Comparison of ENCODE assay signal across 21 cellular contexts in genomic region chr14:58414845-58415244, GRCh38. TPM values are rescaled to one million over a fixed set of nuclear protein-coding genes. Genes with fewer than 3 reads are reported as not detected.
A peak's percentile ranks its signal among the peaks of the same experiment; 100 is the strongest.
DNase-seq lines count a peak whose midpoint lies in the region; ATAC-seq, FAIRE-seq and TF ChIP-seq lines count a peak whose summit lies in the region.
"Had no signal": no experiment of that assay in that cellular context is flagged by ENCODE, and none has a peak within 500 bp of the region (broad histone marks: within the 10 kb centered on the region; RNA-seq: fewer than 3 reads in every experiment).

No MANE protein-coding gene starts in this region.

- intact Hi-C loops in K562 (cut with micrococcal nuclease): no loop called here

- H3K9me3 ChIP-seq in K562 (replicated peaks; ENCODE audit: control insufficient read depth, insufficient read depth, low read depth, low read length): no peaks in the 10 kb centered on the region; the same call in none of the 2 replicates
- H3K9me3 ChIP-seq: gastroesophageal sphincter, sigmoid colon, thoracic aorta had no signal

- TF ChIP-seq CTCF in K562 (IDR thresholded peaks at IDR 0.05 in 2 of 3, conservative IDR thresholded peaks at IDR 0.05 in 1 of 3; ENCODE audit: insufficient read depth in 2 of 3, low read depth in 1 of 3, low read length in 3 of 3): no peak

- no peak overlapping the region for H2AFZ ChIP-seq in K562 (ENCODE audit: low read depth, low read length)

- no peaks in the 10 kb centered on the region for H4K20me1 ChIP-seq in K562 (replicated peaks; ENCODE audit: control insufficient read depth, insufficient read depth, low read length)

- POLR2A ChIA-PET in K562 (lab: Yijun Ruan, JAX): no interaction called here

- 100% methylated on average over 1 of the region's 1 CpG for WGBS in K562 (ENCODE audit: insufficient coverage, low coverage, missing lambda C conversion rate)

- no peak for TF ChIP-seq RAD21 in K562 (CRISPR knock-in tag; conservative IDR thresholded peaks at IDR 0.05 in 1 of 2, IDR thresholded peaks at IDR 0.05 in 1 of 2)

- no peak overlapping the region for H3K4me3 ChIP-seq in Jurkat, Clone E6-1 (ENCODE audit: low read length)
- no peak overlapping the region for H3K4me3 ChIP-seq in K562
- H3K4me3 ChIP-seq: gastroesophageal sphincter, sigmoid colon, thoracic aorta had no signal

- FAIRE-seq in K562 (lab: Jason Lieb, UNC): peak; percentile 56
- FAIRE-seq: keratinocyte had no signal

- no TSS peak for BruUV-seq in K562 (replicated peaks; lab: Mats Ljungman, UMichigan)

- H3K79me2 ChIP-seq in K562 (ENCODE audit: control insufficient read depth, insufficient read depth, low read length): peaks cover 44% of the 10 kb centered on the region

- no peak overlapping the region for H3K9ac ChIP-seq in K562 (ENCODE audit: insufficient read depth in 1 of 2, low read depth in 2 of 2, low read length in 2 of 2)

- DNase-seq in DMS53 (lab: John Stamatoyannopoulos, UW) (peak; percentile 12), DMS53 treated with DMSO at 0.1 percent for 48 hours (lab: John Stamatoyannopoulos, UW; ENCODE audit: unreplicated experiment) (no peak), K562 (ENCODE audit: extremely low read depth in 1 of 4, low spot score in 3 of 4) (peak in 2 of 4 experiments; percentile 22 to 36), left lobe of liver (ENCODE audit: low spot score) (no peak), hepatic stellate cell (ENCODE audit: low spot score) (no peak)
- peak; percentile 11 for DNase-seq in Jurkat, Clone E6-1 (ENCODE audit: low read depth, low spot score)
- no peak for DNase-seq in activated CD8-positive, alpha-beta memory T cell treated with anti-CD3 and anti-CD28 coated beads, Interleukin-2, amount 50 U/mL, for 4 hours
- DNase-seq: 8988T; activated CD4-positive, alpha-beta T cell treated with anti-CD3 and anti-CD28 coated beads, Interleukin-2, amount 50 U/mL, for 1 hour; activated T-cell treated with anti-CD3 and anti-CD28 coated beads, Interleukin-2, amount 50 U/mL, for 4 hours; caudate nucleus; effector memory CD4-positive, alpha-beta T cell; NCI-H1092; NCI-H2227 treated with DMSO at 0.1 percent for 48 hours; sigmoid colon; T1000 had no signal

- TF ChIP-seq POLR2A in K562 (conservative IDR thresholded peaks at IDR 0.05): no peak

- H3K4me1 ChIP-seq in K562 (replicated peaks in 1 of 2; ENCODE audit: control insufficient read depth in 2 of 2, insufficient read depth in 2 of 2, low read length in 2 of 2): no peaks in the 10 kb centered on the region; a peak in 1 of 5 replicates
- H3K4me1 ChIP-seq: gastroesophageal sphincter, sigmoid colon had no signal

- CTCF ChIA-PET in K562 (lab: Yijun Ruan, JAX; ENCODE audit: low intra/inter-chr PET ratio): no interaction called here

- H3K4me2 ChIP-seq in K562 (ENCODE audit: insufficient read depth, low read length): no peak overlapping the region

- no peaks in the 10 kb centered on the region for H3K9me1 ChIP-seq in K562 (ENCODE audit: control insufficient read depth, insufficient read depth, low read length)

- no peak overlapping the region for H3K27ac ChIP-seq in K562 (ENCODE audit: extremely low read depth, low read depth, low read length)
- H3K27ac ChIP-seq: C4-2B, gastroesophageal sphincter, sigmoid colon, thoracic aorta had no signal

- H3K27me3 ChIP-seq in K562 (ENCODE audit: control insufficient read depth in 2 of 2, insufficient read depth in 2 of 2, low read length in 2 of 2): no peaks in the 10 kb centered on the region
- H3K27me3 ChIP-seq: gastroesophageal sphincter, sigmoid colon had no signal

- H3K36me3 ChIP-seq in K562 (ENCODE audit: control insufficient read depth, insufficient read depth, low read length): peaks cover 80% of the 10 kb centered on the region

- in situ Hi-C loops in K562 (cut with MboI): no loop called here

- ATAC-seq in K562 (peak; percentile 82), left lobe of liver (peak; percentile 38), GM21619 (IDR thresholded peaks at IDR 0.05; ENCODE audit: unreplicated experiment) (no peak)
- ATAC-seq: activated T-cell treated with anti-CD3 and anti-CD28 coated beads, Interleukin-2, amount 50 U/mL, for 4 hours; gastroesophageal sphincter had no signal

- no peak for TF ChIP-seq EP300 in K562 (IDR thresholded peaks at IDR 0.05; ENCODE audit: low read length)

TF ChIP-seq in K562, 482 proteins besides CTCF, POLR2A, EP300 and RAD21 (continues in another document):
- no peak for TF ChIP-seq YY1 (IDR thresholded peaks at IDR 0.05; ENCODE audit: borderline replicate concordance in 1 of 3, control insufficient read depth in 1 of 3, extremely low read depth in 1 of 3, insufficient read depth in 3 of 3, insufficient read length in 1 of 3, insufficient replicate concordance in 2 of 3, low read depth in 1 of 3, low read length in 2 of 3)
- peak; percentile 51 for TF ChIP-seq MEIS2 (IDR thresholded peaks at IDR 0.05; ENCODE audit: partially characterized antibody)

RNA-seq across cellular contexts. Expression of gene TIMM9, which starts 12.5 kb away (rescaled TPM):
- polyA plus RNA-seq in Jurkat, Clone E6-1 (2012; ENCODE audit: insufficient read depth, insufficient read length): 90.9 TPM
- 9.5 and 14.4 TPM in 2 replicates for total RNA-seq in K562 (2011; cell fraction: chromatin; rRNA removed; ENCODE audit: low replicate concordance)
- 9.0 and 9.1 TPM in 2 replicates for total RNA-seq in K562 (2011; cell fraction: nucleolus; rRNA removed)
- 11.4 and 11.7 TPM in 2 replicates for total RNA-seq in K562 (2011; cell fraction: nucleoplasm; rRNA removed)
- total RNA-seq in K562 (2014; rRNA removed) (42.9 and 48.2 TPM in 2 replicates), K562 (2014; rRNA removed; fragmentation: Illumina TruSeq; extraction: Trizol) (50.9 and 59.9 TPM in 2 replicates), K562 (2015; rRNA removed; fragmentation: Illumina TruSeq; extraction: Trizol) (59.7 and 62.9 TPM in 2 replicates), K562 (2021) (53.2 and 61.2 TPM in 2 replicates), left lobe of liver (8.7 TPM)
- polyA plus RNA-seq in K562 (2011; rRNA removed) (24.7 and 28.0 TPM in 2 replicates), K562 (2014; fragmentation: Illumina TruSeq; extraction: Trizol) (76.8 and 101 TPM in 2 replicates), K562 (2014; fragmentation: Nextera tagmentation; extraction: Ambion mirVana) (10 to 100 TPM; 84.3 to 89.4 TPM), K562 (2014; rRNA removed) (54.3 and 63.0 TPM in 2 replicates)
- polyA plus RNA-seq in K562 (2011; cell fraction: cytosol; rRNA removed): 25.7 and 37.3 TPM in 2 replicates
- polyA plus RNA-seq in K562 (2011; cell fraction: nucleus; rRNA removed): 8.1 and 9.5 TPM in 2 replicates
- 87.1 and 109 TPM in 2 replicates for polyA plus RNA-seq in K562 (2012)
- 40.4 and 40.5 TPM in 2 replicates for polyA minus RNA-seq in K562 (2011; rRNA and poly(A)+ RNA removed)
- polyA minus RNA-seq in K562 (2011; cell fraction: cytosol; rRNA and poly(A)+ RNA removed): 9.5 and 17.4 TPM in 2 replicates
- 5.1 and 11.6 TPM in 2 replicates for polyA minus RNA-seq in K562 (2011; cell fraction: nucleus; rRNA and poly(A)+ RNA removed)

RNA-seq across cellular contexts. Expression of gene KIAA0586, which starts 12.7 kb away (rescaled TPM):
- 28.9 TPM for polyA plus RNA-seq in Jurkat, Clone E6-1 (2012; ENCODE audit: insufficient read depth, insufficient read length)
- total RNA-seq in K562 (2011; cell fraction: chromatin; rRNA removed; ENCODE audit: low replicate concordance): 27.4 and 83.3 TPM in 2 replicates
- total RNA-seq in K562 (2011; cell fraction: nucleolus; rRNA removed): 10.5 and 17.0 TPM in 2 replicates
- 25.1 and 26.0 TPM in 2 replicates for total RNA-seq in K562 (2011; cell fraction: nucleoplasm; rRNA removed)
- total RNA-seq in K562 (2014; rRNA removed): 13.9 and 15.0 TPM in 2 replicates
- 30.9 and 37.5 TPM in 2 replicates for total RNA-seq in K562 (2014; rRNA removed; fragmentation: Illumina TruSeq; extraction: Trizol)
- total RNA-seq in K562 (2015; rRNA removed; fragmentation: Illumina TruSeq; extraction: Trizol): 24.2 and 27.9 TPM in 2 replicates
- total RNA-seq in K562 (2021): 21.2 and 24.4 TPM in 2 replicates
- polyA plus RNA-seq in K562 (2011; rRNA removed): 27.9 and 28.7 TPM in 2 replicates
- polyA plus RNA-seq in K562 (2011; cell fraction: cytosol; rRNA removed): 7.8 and 11.2 TPM in 2 replicates
- polyA plus RNA-seq in K562 (2011; cell fraction: nucleus; rRNA removed): 18.6 and 26.3 TPM in 2 replicates
- polyA plus RNA-seq in K562 (2012): 15.9 and 16.4 TPM in 2 replicates
- polyA plus RNA-seq in K562 (2014; fragmentation: Illumina TruSeq; extraction: Trizol): 21.3 and 22.6 TPM in 2 replicates
- 10 to 100 TPM; 11.2 to 14.7 TPM for polyA plus RNA-seq in K562 (2014; fragmentation: Nextera tagmentation; extraction: Ambion mirVana)
- 10.0 and 11.4 TPM in 2 replicates for polyA plus RNA-seq in K562 (2014; rRNA removed)
- 89.9 and 104 TPM in 2 replicates for polyA minus RNA-seq in K562 (2011; rRNA and poly(A)+ RNA removed)
- 22.8 and 31.9 TPM in 2 replicates for polyA minus RNA-seq in K562 (2011; cell fraction: cytosol; rRNA and poly(A)+ RNA removed)
- polyA minus RNA-seq in K562 (2011; cell fraction: nucleus; rRNA and poly(A)+ RNA removed): 24.5 and 48.8 TPM in 2 replicates
- total RNA-seq in left lobe of liver: 5.6 TPM

RNA-seq across cellular contexts. Expression of gene TOMM20L, which starts 19.1 kb away (rescaled TPM):
- polyA plus RNA-seq in Jurkat, Clone E6-1 (2012; ENCODE audit: insufficient read depth, insufficient read length): not detected
- total RNA-seq in K562 (2011; cell fraction: chromatin; rRNA removed; ENCODE audit: low replicate concordance): not detected in 2 replicates
- not detected in 2 replicates for total RNA-seq in K562 (2011; cell fraction: nucleolus; rRNA removed)
- total RNA-seq in K562 (2011; cell fraction: nucleoplasm; rRNA removed): not detected in 2 replicates
- total RNA-seq in K562 (2014; rRNA removed): not detected in 2 replicates
- not detected in 2 replicates for total RNA-seq in K562 (2014; rRNA removed; fragmentation: Illumina TruSeq; extraction: Trizol)
- not detected in 2 replicates for total RNA-seq in K562 (2015; rRNA removed; fragmentation: Illumina TruSeq; extraction: Trizol)
- not detected in 2 replicates for total RNA-seq in K562 (2021)
- not detected in 2 replicates for polyA plus RNA-seq in K562 (2011; rRNA removed)
- polyA plus RNA-seq in K562 (2011; cell fraction: cytosol; rRNA removed): not detected in 2 replicates
- polyA plus RNA-seq in K562 (2011; cell fraction: nucleus; rRNA removed): not detected in 2 replicates
- not detected in 2 replicates for polyA plus RNA-seq in K562 (2012)
- polyA plus RNA-seq in K562 (2014; fragmentation: Illumina TruSeq; extraction: Trizol): not detected in 2 replicates
- polyA plus RNA-seq in K562 (2014; fragmentation: Nextera tagmentation; extraction: Ambion mirVana): not detected
- polyA plus RNA-seq in K562 (2014; rRNA removed): not detected in 2 replicates
- not detected in 2 replicates for polyA minus RNA-seq in K562 (2011; rRNA and poly(A)+ RNA removed)
- polyA minus RNA-seq in K562 (2011; cell fraction: cytosol; rRNA and poly(A)+ RNA removed): not detected in 2 replicates
- not detected in 2 replicates for polyA minus RNA-seq in K562 (2011; cell fraction: nucleus; rRNA and poly(A)+ RNA removed)
- not detected for total RNA-seq in left lobe of liver
- total RNA-seq: activated T-cell treated with anti-CD3 and anti-CD28 coated beads, Interleukin-2, amount 50 U/mL, for 4 hours; gastroesophageal sphincter; sigmoid colon; thoracic aorta had no signal
- polyA plus RNA-seq: keratinocyte had no signal

Comparison
In these comparisons a context has a peak if more than half of its experiments do, and no peak if none do; other contexts are left out.
1. DNase-seq: peak in DMS53 (single experiment) and Jurkat, Clone E6-1 (single experiment); none in DMS53 treated with DMSO at 0.1 percent for 48 hours (single experiment), left lobe of liver (single experiment), activated CD8-positive, alpha-beta memory T cell treated with anti-CD3 and anti-CD28 coated beads, Interleukin-2, amount 50 U/mL, for 4 hours (single experiment) and hepatic stellate cell (single experiment).